14 cellular contexts compared by ENCODE assay signal in genomic region chr11:4406206-4406605, GRCh38. TPM values are rescaled to one million over a fixed set of nuclear protein-coding genes. Genes with fewer than 3 reads are reported as not detected.
"Had no signal": no experiment of that assay in that cellular context is flagged by ENCODE, and none has a peak within 500 bp of the region (broad histone marks: within the 10 kb centered on the region; RNA-seq: fewer than 3 reads in every experiment).

No MANE protein-coding gene starts in this region.

RNA-seq across cellular contexts. Expression of gene OR52B4, which starts 38.0 kb away (rescaled TPM):
- total RNA-seq: activated CD4-positive, alpha-beta memory T cell treated with anti-CD3 and anti-CD28 coated beads, Interleukin-2, amount 10 ng/mL, durations not matched to agents 7 days and 5 days; activated CD4-positive, alpha-beta T cell treated with anti-CD3 and anti-CD28 coated beads for 36 hours; activated CD4-positive, alpha-beta T cell treated with anti-CD3 and anti-CD28 coated beads, Interleukin-2, amount 10 ng/mL, durations not matched to agents 7 days and 5 days; activated CD8-positive, alpha-beta memory T cell treated with anti-CD3 and anti-CD28 coated beads, Interleukin-2, amount 10 ng/mL, durations not matched to agents 7 days and 5 days; activated CD8-positive, alpha-beta T cell treated with anti-CD3 and anti-CD28 coated beads, Interleukin-2, amount 10 ng/mL, durations not matched to agents 7 days and 5 days; activated naive CD8-positive, alpha-beta T cell treated with anti-CD3 and anti-CD28 coated beads, Interleukin-2, amount 10 ng/mL, durations not matched to agents 7 days and 5 days; activated T-helper 2 cell treated with anti-CD3 and anti-CD28 coated beads, Interferon-gamma antibody, Interleukin-2, Interleukin-4, amounts not matched to agents 10 μg/mL and 5 μg/mL and 100 μg/mL, durations not matched to agents 14 hours and 24 hours and 36 hours; ascending aorta; bronchial epithelial cell; cardiac muscle cell; chondrocyte; colonic mucosa; WTC11 had no signal
- polyA plus RNA-seq: adipose tissue, cardiac muscle cell had no signal

RNA-seq across cellular contexts. Expression of gene OR52K2, which starts 42.9 kb away (rescaled TPM):
- total RNA-seq: activated CD4-positive, alpha-beta memory T cell treated with anti-CD3 and anti-CD28 coated beads, Interleukin-2, amount 10 ng/mL, durations not matched to agents 7 days and 5 days; activated CD4-positive, alpha-beta T cell treated with anti-CD3 and anti-CD28 coated beads, Interleukin-2, amount 10 ng/mL, durations not matched to agents 7 days and 5 days; activated CD8-positive, alpha-beta memory T cell treated with anti-CD3 and anti-CD28 coated beads, Interleukin-2, amount 10 ng/mL, durations not matched to agents 7 days and 5 days; activated CD8-positive, alpha-beta T cell treated with anti-CD3 and anti-CD28 coated beads, Interleukin-2, amount 10 ng/mL, durations not matched to agents 7 days and 5 days; activated naive CD8-positive, alpha-beta T cell treated with anti-CD3 and anti-CD28 coated beads, Interleukin-2, amount 10 ng/mL, durations not matched to agents 7 days and 5 days; activated T-helper 2 cell treated with anti-CD3 and anti-CD28 coated beads, Interferon-gamma antibody, Interleukin-2, Interleukin-4, amounts not matched to agents 10 μg/mL and 5 μg/mL and 100 μg/mL, durations not matched to agents 14 hours and 24 hours and 36 hours; ascending aorta; bronchial epithelial cell; cardiac muscle cell; chondrocyte; colonic mucosa; WTC11 had no signal
- polyA plus RNA-seq: adipose tissue, cardiac muscle cell had no signal
